ENCODE assay signal across 23 cellular contexts in genomic region chr6:163709693-163710092, GRCh38.
DNase-seq lines count a peak whose midpoint lies in the region; ATAC-seq and TF ChIP-seq lines count a peak whose summit lies in the region.
"Had no signal": no experiment of that assay in that cellular context is flagged by ENCODE, and none has a peak within 500 bp of the region (broad histone marks: within the 10 kb centered on the region; RNA-seq: fewer than 3 reads in every experiment).

No MANE protein-coding gene starts in this region.

- H3K79me2 ChIP-seq in OCI-LY7 (ENCODE audit: insufficient read depth, low read depth, low read length), result no peaks in the 10 kb centered on the region

- CTCF ChIA-PET in OCI-LY7 (lab: Charles Lee; ENCODE audit: unreplicated experiment), result interaction anchor here (0.5 to 1.3 kb wide), 2 partner anchors 13 to 16 kb away, joined by 4 to 6 read pairs; no protein-coding TSS in a partner anchor

- H3K27me3 ChIP-seq in BLaER1 (no peaks in the 10 kb centered on the region), heart right ventricle (no peaks in the 10 kb centered on the region), sigmoid colon (no peaks in the 10 kb centered on the region)
- H3K27me3 ChIP-seq: Peyer's patch had no signal

- H3K4me3 ChIP-seq in BLaER1 (no peak overlapping the region), OCI-LY7 (ENCODE audit: low read depth, low read length, poor library complexity, severe bottlenecking) (no peak overlapping the region), heart right ventricle (no peak overlapping the region), sigmoid colon (no peak overlapping the region)
- H3K4me3 ChIP-seq: Peyer's patch had no signal

- no peak for TF ChIP-seq EP300 in sigmoid colon (IDR thresholded peaks at IDR 0.05)

- H4K20me1 ChIP-seq in BLaER1 (no peaks in the 10 kb centered on the region), OCI-LY7 (ENCODE audit: insufficient read depth, low read length) (no peaks in the 10 kb centered on the region)

- 46 to 71% methylated on average over 3 of the region's 3 CpGs for WGBS in heart right ventricle, 2 donors
- 60% methylated on average over 3 of the region's 3 CpGs for WGBS in sigmoid colon, 2 donors

- H3K36me3 ChIP-seq in BLaER1, result no peaks in the 10 kb centered on the region
- no peaks in the 10 kb centered on the region for H3K36me3 ChIP-seq in OCI-LY7 (ENCODE audit: insufficient read depth, low read length)
- H3K36me3 ChIP-seq in heart right ventricle, result no peaks in the 10 kb centered on the region
- H3K36me3 ChIP-seq in sigmoid colon, result no peaks in the 10 kb centered on the region
- H3K36me3 ChIP-seq: Peyer's patch had no signal

- H3K4me1 ChIP-seq in BLaER1 (peaks cover 93% of the 10 kb centered on the region), OCI-LY7 (ENCODE audit: insufficient read depth, low read length, poor library complexity, severe bottlenecking) (peaks cover 85% of the 10 kb centered on the region), heart right ventricle (peaks cover 31 to 66% (median 64%) of the 10 kb centered on the region in 9 donors), sigmoid colon (peaks cover 0 to 27% (median 9%) of the 10 kb centered on the region in 4 donors)

- H3K9me3 ChIP-seq in BLaER1 (no peaks in the 10 kb centered on the region), OCI-LY7 (ENCODE audit: low read length) (no peaks in the 10 kb centered on the region), heart right ventricle (no peaks in the 10 kb centered on the region), sigmoid colon (no peaks in the 10 kb centered on the region)
- H3K9me3 ChIP-seq: Peyer's patch had no signal

- H3K27ac ChIP-seq in BLaER1 (no peak overlapping the region), OCI-LY7 (ENCODE audit: low read depth, low read length, poor library complexity, severe bottlenecking) (no peak overlapping the region), heart right ventricle (peak overlapping the region; percentile 55 to 88 (median 80)), sigmoid colon (peak overlapping the region; percentile 32 to 71 (median 42))
- H3K27ac ChIP-seq: KMS-11 had no signal

- ATAC-seq in heart right ventricle, result peak; percentile 41 to 80 (median 64)
- no peak for ATAC-seq in stimulated activated naive CD8-positive, alpha-beta T cell treated with anti-CD3 and anti-CD28 coated beads, Interleukin-15, Interleukin-2, amounts not matched to agents 100 U/mL and 50 U/mL, for 24 hours
- ATAC-seq: activated T-cell treated with anti-CD3 and anti-CD28 coated beads, Interleukin-2, amount 50 U/mL, for 72 hours; naive thymus-derived CD8-positive, alpha-beta T cell had no signal

- BruUV-seq in OCI-LY7 (replicated peaks; lab: Mats Ljungman, UMichigan), result no TSS peak

- TF ChIP-seq CTCF in OCI-LY7 (conservative IDR thresholded peaks at IDR 0.05; ENCODE audit: low read length) (no peak), heart right ventricle (IDR thresholded peaks at IDR 0.05) (no peak), sigmoid colon (IDR thresholded peaks at IDR 0.05) (no peak)

- no peak for TF ChIP-seq POLR2A in sigmoid colon (IDR thresholded peaks at IDR 0.05)

- intact Hi-C loops in OCI-LY7 (cut with micrococcal nuclease; ENCODE audit: unreplicated experiment), result loop anchor here (2.0 kb wide), 2 partner anchors 105 to 293 kb away; no protein-coding TSS in a partner anchor
- intact Hi-C loops in heart right ventricle (cut with DNase I), result loop anchor here in 6 of 10 donors (2.0 to 10.0 kb wide), 14 partner anchors 53 to 398 kb away; no protein-coding TSS in a partner anchor
- intact Hi-C loops in sigmoid colon (cut with DNase I), result no loop called here

- POLR2A ChIA-PET in OCI-LY7 (lab: Charles Lee), result interaction anchor here (0.6 to 5.0 kb wide), 6 partner anchors 8 to 208 kb away, joined by 3 to 38 read pairs (median 4); no protein-coding TSS in a partner anchor

- H3K4me2 ChIP-seq in BLaER1 (peak overlapping the region; percentile 88), OCI-LY7 (ENCODE audit: low read length) (peak overlapping the region; percentile 65)
- H3K4me2 ChIP-seq: KMS-11 had no signal

- H3K9me2 ChIP-seq in OCI-LY7 (ENCODE audit: insufficient read depth, low read length), result no peaks in the 10 kb centered on the region

- DNase-seq in OCI-LY7 (ENCODE audit: low spot score) (no peak), heart right ventricle (peak in 1 of 2 donors; percentile 67), sigmoid colon (no peak), amniotic stem cell (lab: John Stamatoyannopoulos, UW) (no peak), T-helper 2 cell (no peak)
- no peak for DNase-seq in activated CD4-positive, alpha-beta T cell treated with anti-CD3 and anti-CD28 coated beads for 48 hours
- no peak for DNase-seq in stimulated activated naive CD8-positive, alpha-beta T cell treated with anti-CD3 and anti-CD28 coated beads, Interleukin-15, Interleukin-2, amounts not matched to agents 100 U/mL and 50 U/mL, for 24 hours
- DNase-seq: activated CD4-positive, alpha-beta T cell treated with anti-CD3 and anti-CD28 coated beads for 4 hours; activated naive CD4-positive, alpha-beta T cell treated with anti-CD3 and anti-CD28 coated beads for 36 hours; activated T-cell treated with anti-CD3 and anti-CD28 coated beads, Interleukin-2, amount 50 U/mL, for 72 hours; AML-193; dermis blood vessel endothelial cell; GF-D8; glutamatergic neuron; H9; kidney glomerular epithelial cell; MV-4-11; naive thymus-derived CD8-positive, alpha-beta T cell; NCI-H1694; NCI-H526; Peyer's patch had no signal

- H3K9ac ChIP-seq in BLaER1, result no peak overlapping the region
- H3K9ac ChIP-seq: KMS-11 had no signal

- peak overlapping the region; percentile 87; the same call in 1 of the 2 replicates for H2AFZ ChIP-seq in OCI-LY7 (ENCODE audit: low read length)

Comparison
In these comparisons a context has a peak if more than half of its experiments do, and no peak if none do; other contexts are left out.
1. H3K27ac ChIP-seq: peak in heart right ventricle (10 of 10) and sigmoid colon (4 of 4); none in BLaER1 (single experiment) and OCI-LY7 (single experiment).